16 cellular contexts compared by ENCODE assay signal in the genomic region with DNA sequence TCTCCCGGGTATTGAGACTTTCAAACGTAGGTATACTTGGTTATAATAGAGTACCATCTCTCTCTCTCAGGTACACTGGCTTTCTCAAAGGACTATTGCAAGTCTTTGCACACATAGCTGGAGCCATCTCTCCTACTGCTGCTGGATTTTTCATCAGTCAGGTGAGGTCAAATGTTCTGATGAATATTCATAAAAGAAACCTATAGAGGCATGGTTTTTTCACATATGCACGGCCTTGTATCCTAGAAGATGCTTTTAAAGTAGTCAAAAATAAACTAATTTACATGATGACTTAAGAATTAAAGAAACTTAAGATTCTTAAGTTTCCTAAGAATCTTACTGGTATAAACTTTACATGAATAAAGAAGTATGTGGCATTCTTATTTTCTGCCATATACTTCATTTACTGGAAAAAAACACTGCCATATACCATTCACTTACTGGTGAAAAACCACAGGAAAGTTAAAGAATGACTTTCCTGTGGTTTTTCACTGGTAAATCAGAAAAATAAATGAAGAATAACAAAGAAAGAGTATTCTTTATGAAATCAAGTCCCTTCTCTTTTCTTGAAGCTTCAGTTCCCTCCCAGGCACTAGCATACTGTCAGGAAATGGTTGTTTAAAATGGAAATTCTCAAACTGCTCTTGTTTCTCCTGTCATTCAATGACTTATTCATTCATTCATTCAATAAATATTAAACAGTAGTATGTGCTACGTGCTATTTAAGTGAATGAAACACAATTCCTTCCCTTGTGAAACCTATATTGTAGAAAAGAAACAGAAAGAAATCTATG. TPM values are rescaled to one million over a fixed set of nuclear protein-coding genes. Genes with fewer than 3 reads are reported as not detected.
DNase-seq lines count a peak whose midpoint lies in the region; ATAC-seq lines count a peak whose summit lies in the region.
"Had no signal": no experiment of that assay in that cellular context is flagged by ENCODE, and none has a peak within 500 bp of the region (broad histone marks: within the 10 kb centered on the region; RNA-seq: fewer than 3 reads in every experiment).

No MANE protein-coding gene starts in this region.

- no peaks in the 10 kb centered on the region for H3K9me3 Mint-ChIP-seq in activated CD4-positive, alpha-beta T cell treated with anti-CD3 and anti-CD28 coated beads for 36 hours (ENCODE audit: low read depth)
- H3K9me3 Mint-ChIP-seq in activated T-cell treated with anti-CD3 and anti-CD28 coated beads, Interleukin-2, amount 50 U/mL, for 4 hours = no peaks in the 10 kb centered on the region
- H3K9me3 Mint-ChIP-seq in stimulated activated naive CD8-positive, alpha-beta T cell treated with anti-CD3 and anti-CD28 coated beads, Interleukin-15, amount 100 ng/mL, for 72 hours = no peaks in the 10 kb centered on the region
- H3K9me3 Mint-ChIP-seq: CD8-positive, alpha-beta T cell had no signal

- H3K4me1 Mint-ChIP-seq in activated CD4-positive, alpha-beta T cell treated with anti-CD3 and anti-CD28 coated beads for 36 hours = peaks cover 23% of the 10 kb centered on the region
- peaks cover 4% of the 10 kb centered on the region for H3K4me1 Mint-ChIP-seq in activated T-cell treated with anti-CD3 and anti-CD28 coated beads, Interleukin-2, amount 50 U/mL, for 4 hours (ENCODE audit: low read depth)
- peaks cover 6% of the 10 kb centered on the region for H3K4me1 Mint-ChIP-seq in stimulated activated naive CD8-positive, alpha-beta T cell treated with anti-CD3 and anti-CD28 coated beads, Interleukin-15, amount 100 ng/mL, for 72 hours
- H3K4me1 Mint-ChIP-seq: CD14-positive monocyte had no signal

- H3K36me3 Mint-ChIP-seq in activated CD4-positive, alpha-beta T cell treated with anti-CD3 and anti-CD28 coated beads for 36 hours (ENCODE audit: low read depth) = no peaks in the 10 kb centered on the region
- H3K36me3 Mint-ChIP-seq in activated T-cell treated with anti-CD3 and anti-CD28 coated beads, Interleukin-2, amount 50 U/mL, for 4 hours (ENCODE audit: insufficient read depth) = no peaks in the 10 kb centered on the region
- H3K36me3 Mint-ChIP-seq: CD14-positive monocyte; CD8-positive, alpha-beta T cell had no signal

- peak; percentile 68 for ATAC-seq in activated CD4-positive, alpha-beta T cell treated with anti-CD3 and anti-CD28 coated beads for 36 hours
- ATAC-seq in activated T-cell treated with anti-CD3 and anti-CD28 coated beads, Interleukin-2, amount 50 U/mL, for 4 hours = peak; percentile 37 to 54
- peak; percentile 43 for ATAC-seq in stimulated activated naive CD8-positive, alpha-beta T cell treated with anti-CD3 and anti-CD28 coated beads, Interleukin-15, Interleukin-2, amounts not matched to agents 100 U/mL and 50 U/mL, for 24 hours
- ATAC-seq in stimulated activated naive CD8-positive, alpha-beta T cell treated with anti-CD3 and anti-CD28 coated beads, Interleukin-15, amount 100 ng/mL, for 72 hours = no peak
- ATAC-seq: CD8-positive, alpha-beta T cell; HCT116 had no signal

- H3K27ac Mint-ChIP-seq in activated CD4-positive, alpha-beta T cell treated with anti-CD3 and anti-CD28 coated beads for 36 hours = peak overlapping the region; percentile 72
- peak overlapping the region in 1 of 2 donors; percentile 6 for H3K27ac Mint-ChIP-seq in stimulated activated naive CD8-positive, alpha-beta T cell treated with anti-CD3 and anti-CD28 coated beads, Interleukin-15, amount 100 ng/mL, for 72 hours
- H3K27ac Mint-ChIP-seq: CD14-positive monocyte; CD8-positive, alpha-beta T cell had no signal

- H3K4me3 Mint-ChIP-seq in activated CD4-positive, alpha-beta T cell treated with anti-CD3 and anti-CD28 coated beads for 36 hours = no peak overlapping the region
- no peak overlapping the region for H3K4me3 Mint-ChIP-seq in activated T-cell treated with anti-CD3 and anti-CD28 coated beads, Interleukin-2, amount 50 U/mL, for 4 hours
- H3K4me3 Mint-ChIP-seq in stimulated activated naive CD8-positive, alpha-beta T cell treated with anti-CD3 and anti-CD28 coated beads, Interleukin-15, amount 100 ng/mL, for 72 hours = peak overlapping the region in 1 of 2 donors; percentile 14
- H3K4me3 Mint-ChIP-seq: CD14-positive monocyte; CD8-positive, alpha-beta T cell had no signal

- CTCF ChIA-PET in activated CD4-positive, alpha-beta T cell treated with anti-CD3 and anti-CD28 coated beads for 36 hours (lab: Charles Lee) = interaction anchor here (1.6 kb wide), 1 partner anchor 58 kb away, joined by 3 read pairs; no protein-coding TSS in a partner anchor

- H3K27me3 Mint-ChIP-seq in activated CD4-positive, alpha-beta T cell treated with anti-CD3 and anti-CD28 coated beads for 36 hours = peaks cover 14% of the 10 kb centered on the region
- H3K27me3 Mint-ChIP-seq in activated T-cell treated with anti-CD3 and anti-CD28 coated beads, Interleukin-2, amount 50 U/mL, for 4 hours (ENCODE audit: low read depth) = peaks cover 5% of the 10 kb centered on the region
- peaks cover 12% of the 10 kb centered on the region for H3K27me3 Mint-ChIP-seq in stimulated activated naive CD8-positive, alpha-beta T cell treated with anti-CD3 and anti-CD28 coated beads, Interleukin-15, amount 100 ng/mL, for 72 hours

- intact Hi-C loops in activated CD4-positive, alpha-beta T cell treated with anti-CD3 and anti-CD28 coated beads for 36 hours (cut with DNase I, micrococcal nuclease) = loop anchor here in 1 of 2 experiments (1.0 kb wide), 1 partner anchor 640 kb away; no protein-coding TSS in a partner anchor
- intact Hi-C loops in head of caudate nucleus (cut with DNase I) = no loop called here

- POLR2A ChIA-PET in activated CD4-positive, alpha-beta T cell treated with anti-CD3 and anti-CD28 coated beads for 36 hours (lab: Charles Lee) = no interaction called here

- DNase-seq in activated CD4-positive, alpha-beta T cell treated with anti-CD3 and anti-CD28 coated beads for 36 hours = no peak
- no peak for DNase-seq in activated CD4-positive, alpha-beta T cell treated with anti-CD3 and anti-CD28 coated beads, Interleukin-2, amount 50 U/mL, for 48 hours
- DNase-seq in activated T-cell treated with anti-CD3 and anti-CD28 coated beads, Interleukin-2, amount 50 U/mL, for 4 hours = no peak
- no peak for DNase-seq in activated T-cell treated with anti-CD3 and anti-CD28 coated beads, Interleukin-2, amount 50 U/mL, for 1 hour
- no peak for DNase-seq in stimulated activated naive CD8-positive, alpha-beta T cell treated with anti-CD3 and anti-CD28 coated beads, Interleukin-15, Interleukin-2, amounts not matched to agents 100 U/mL and 50 U/mL, for 24 hours
- no peak for DNase-seq in stimulated activated naive CD8-positive, alpha-beta T cell treated with anti-CD3 and anti-CD28 coated beads, Interleukin-15, amount 100 ng/mL, for 72 hours
- DNase-seq in head of caudate nucleus = no peak
- DNase-seq: CD8-positive, alpha-beta T cell; COR-L47; DMS153; DMS79 treated with DMSO at 0.1 percent for 48 hours; EL; GM23248 had no signal

RNA-seq across cellular contexts. Expression of a gene that starts 23.5 kb away (rescaled TPM):
- total RNA-seq in activated CD4-positive, alpha-beta T cell treated with anti-CD3 and anti-CD28 coated beads for 36 hours = not detected
- not detected for total RNA-seq in activated T-cell treated with anti-CD3 and anti-CD28 coated beads, Interleukin-2, amount 50 U/mL, for 4 hours
- total RNA-seq: A673; CD8-positive, alpha-beta T cell; GM23248 had no signal

RNA-seq across cellular contexts. Expression of a gene that starts 53.8 kb away (rescaled TPM):
- under 1 TPM in 1 of 2 experiments, not detected in 1; 0.09 TPM for total RNA-seq in activated CD4-positive, alpha-beta T cell treated with anti-CD3 and anti-CD28 coated beads for 36 hours
- not detected for total RNA-seq in activated T-cell treated with anti-CD3 and anti-CD28 coated beads, Interleukin-2, amount 50 U/mL, for 4 hours
- total RNA-seq: A673; CD8-positive, alpha-beta T cell; GM23248 had no signal
